12 cellular contexts compared by ENCODE assay signal in the genomic region with DNA sequence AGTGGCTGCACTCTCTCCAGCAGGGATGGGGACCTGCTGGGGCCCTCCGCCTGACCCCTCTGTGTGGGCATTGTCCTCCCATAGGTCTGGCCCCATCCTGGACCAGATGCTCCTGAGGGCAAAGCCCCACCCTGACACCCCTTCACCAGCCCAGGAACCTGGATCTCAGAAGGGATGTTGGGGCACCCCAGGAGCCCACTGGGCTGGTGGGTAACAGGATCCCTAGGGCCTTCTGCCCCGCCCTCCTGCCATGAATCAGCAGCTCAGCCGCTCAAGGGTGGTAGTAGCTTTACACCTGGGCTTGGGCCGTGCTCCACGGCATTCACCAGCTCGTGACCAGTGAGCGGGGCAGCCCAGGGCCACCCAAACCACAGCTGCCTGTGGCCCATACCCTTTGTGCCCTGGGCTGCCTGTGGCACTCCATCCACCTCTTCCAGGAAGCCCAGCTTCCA. TPM values are rescaled to one million over a fixed set of nuclear protein-coding genes. Genes with fewer than 3 reads are reported as not detected.
DNase-seq lines count a peak whose midpoint lies in the region; ATAC-seq, FAIRE-seq and TF ChIP-seq lines count a peak whose summit lies in the region.
"Had no signal": no experiment of that assay in that cellular context is flagged by ENCODE, and none has a peak within 500 bp of the region (broad histone marks: within the 10 kb centered on the region; RNA-seq: fewer than 3 reads in every experiment).

No MANE protein-coding gene starts in this region.

- no peak overlapping the region for H3K27ac Mint-ChIP-seq in activated T-cell treated with anti-CD3 and anti-CD28 coated beads, Interleukin-2, amount 50 U/mL, for 72 hours

- POLR2A ChIA-PET in K562 (lab: Yijun Ruan, JAX): interaction anchor here (0.6 to 1.9 kb wide), 5 partner anchors 10 to 72 kb away, joined by 3 to 11 read pairs (median 3); partner anchors contain the start of gene HDAC10

- H4K20me1 ChIP-seq in K562 (replicated peaks; ENCODE audit: control insufficient read depth, insufficient read depth, low read length): no peaks in the 10 kb centered on the region

- no peaks in the 10 kb centered on the region for H3K9me3 Mint-ChIP-seq in activated T-cell treated with anti-CD3 and anti-CD28 coated beads, Interleukin-2, amount 50 U/mL, for 72 hours

- ATAC-seq in activated T-cell treated with anti-CD3 and anti-CD28 coated beads, Interleukin-2, amount 50 U/mL, for 72 hours (replicated peaks in 1 of 2): peak in 1 of 2 donors; percentile 24
- ATAC-seq in K562 (peak; percentile 80), GM21423 (IDR thresholded peaks at IDR 0.05; ENCODE audit: unreplicated experiment) (no peak), body of pancreas (no peak)
- ATAC-seq: left cardiac atrium, upper lobe of right lung had no signal

- H3K27me3 ChIP-seq in K562 (ENCODE audit: control insufficient read depth in 2 of 2, insufficient read depth in 2 of 2, low read length in 2 of 2): no peaks in the 10 kb centered on the region
- H3K27me3 ChIP-seq in vagina: no peaks in the 10 kb centered on the region
- H3K27me3 ChIP-seq in body of pancreas: peaks cover 0 to 4% of the 10 kb centered on the region in 2 donors

- peak overlapping the region; percentile 61 for H3K4me2 ChIP-seq in K562 (ENCODE audit: insufficient read depth, low read length)

- peak overlapping the region; percentile 55 for H2AFZ ChIP-seq in K562 (ENCODE audit: low read depth, low read length)

- H3K4me3 ChIP-seq in K562 (no peak overlapping the region), vagina (no peak overlapping the region), body of pancreas (no peak overlapping the region)

- peak overlapping the region; percentile 62 to 72 for H3K4me3 Mint-ChIP-seq in activated T-cell treated with anti-CD3 and anti-CD28 coated beads, Interleukin-2, amount 50 U/mL, for 72 hours

- BruUV-seq in K562 (replicated peaks; lab: Mats Ljungman, UMichigan): no TSS peak

- DNase-seq in activated T-cell treated with anti-CD3 and anti-CD28 coated beads, Interleukin-2, amount 50 U/mL, for 72 hours: no peak
- no peak for DNase-seq in activated T-cell treated with anti-CD3 and anti-CD28 coated beads, Interleukin-2, amount 50 U/mL, for 48 hours
- peak; percentile 41 for DNase-seq in NCI-H69 (lab: John Stamatoyannopoulos, UW)
- DNase-seq in K562 (ENCODE audit: extremely low read depth in 1 of 4, low spot score in 3 of 4): peak; percentile 46 to 77 (median 62)
- peak; percentile 11 for DNase-seq in renal cortical epithelial cell (ENCODE audit: low read depth)
- DNase-seq in vagina (ENCODE audit: extremely low spot score in 2 of 2): no peak
- DNase-seq in body of pancreas: no peak
- DNase-seq: DMS79 treated with DMSO at 0.1 percent for 48 hours; effector CD4-positive, alpha-beta T cell; left cardiac atrium; upper lobe of right lung had no signal

- H3K9me3 ChIP-seq in K562 (replicated peaks; ENCODE audit: control insufficient read depth, insufficient read depth, low read depth, low read length): no peaks in the 10 kb centered on the region
- no peaks in the 10 kb centered on the region for H3K9me3 ChIP-seq in vagina
- H3K9me3 ChIP-seq in body of pancreas: no peaks in the 10 kb centered on the region
- H3K9me3 ChIP-seq: upper lobe of right lung had no signal

- H3K9ac ChIP-seq in K562 (ENCODE audit: insufficient read depth in 1 of 2, low read depth in 2 of 2, low read length in 2 of 2): peak overlapping the region; percentile 69 to 92

- intact Hi-C loops in K562 (cut with micrococcal nuclease): no loop called here
- intact Hi-C loops in vagina (cut with DNase I): loop anchor here (10.0 kb wide), 1 partner anchor 262 kb away; the partner anchor contains the start of gene SCO2
- intact Hi-C loops in body of pancreas (cut with DNase I): no loop called here

- peak; percentile 91 for FAIRE-seq in K562 (lab: Jason Lieb, UNC)

- peak overlapping the region; percentile 76 for H3K27ac ChIP-seq in K562 (ENCODE audit: extremely low read depth, low read depth, low read length)
- H3K27ac ChIP-seq in vagina: no peak overlapping the region
- no peak overlapping the region for H3K27ac ChIP-seq in body of pancreas
- H3K27ac ChIP-seq: upper lobe of right lung had no signal

- no peaks in the 10 kb centered on the region for H3K9me1 ChIP-seq in K562 (ENCODE audit: control insufficient read depth, insufficient read depth, low read length)

- TF ChIP-seq RAD21 in K562 (CRISPR knock-in tag; conservative IDR thresholded peaks at IDR 0.05 in 1 of 2, IDR thresholded peaks at IDR 0.05 in 1 of 2): no peak

- peaks cover 11% of the 10 kb centered on the region for H3K27me3 Mint-ChIP-seq in activated T-cell treated with anti-CD3 and anti-CD28 coated beads, Interleukin-2, amount 50 U/mL, for 72 hours (ENCODE audit: low read depth)

- H3K36me3 ChIP-seq in K562 (ENCODE audit: control insufficient read depth, insufficient read depth, low read length): peaks cover 18% of the 10 kb centered on the region; the same call in 1 of the 3 replicates
- no peaks in the 10 kb centered on the region for H3K36me3 ChIP-seq in vagina
- H3K36me3 ChIP-seq in body of pancreas (replicated peaks in 1 of 2; ENCODE audit: insufficient read depth in 1 of 2, low read depth in 2 of 2): no peaks in the 10 kb centered on the region
- H3K36me3 ChIP-seq: upper lobe of right lung had no signal

- in situ Hi-C loops in K562 (cut with MboI): no loop called here

- TF ChIP-seq POLR2A in K562 (conservative IDR thresholded peaks at IDR 0.05) (peak; percentile 51), vagina (IDR thresholded peaks at IDR 0.05) (no peak), body of pancreas (IDR thresholded peaks at IDR 0.05) (no peak)

- WGBS in K562 (ENCODE audit: insufficient coverage, low coverage, missing lambda C conversion rate): no CpG with 5 or more reads among the region's 7 CpGs
- 42 to 80% methylated on average over 1 to 7 of the region's 7 CpGs for WGBS in body of pancreas, 2 donors

- TF ChIP-seq CTCF in K562 (IDR thresholded peaks at IDR 0.05 in 2 of 3, conservative IDR thresholded peaks at IDR 0.05 in 1 of 3; ENCODE audit: insufficient read depth in 2 of 3, low read depth in 1 of 3, low read length in 3 of 3): no peak
- no peak for TF ChIP-seq CTCF in vagina (IDR thresholded peaks at IDR 0.05)
- no peak for TF ChIP-seq CTCF in body of pancreas (IDR thresholded peaks at IDR 0.05)

- no peak for TF ChIP-seq EP300 in K562 (IDR thresholded peaks at IDR 0.05; ENCODE audit: low read length)

- H3K4me1 Mint-ChIP-seq in activated T-cell treated with anti-CD3 and anti-CD28 coated beads, Interleukin-2, amount 50 U/mL, for 72 hours (ENCODE audit: low read depth): peaks cover 8% of the 10 kb centered on the region

- peaks cover 27% of the 10 kb centered on the region for H3K79me2 ChIP-seq in K562 (ENCODE audit: control insufficient read depth, insufficient read depth, low read length)

- CTCF ChIA-PET in K562 (lab: Yijun Ruan, JAX; ENCODE audit: low intra/inter-chr PET ratio): no interaction called here

- H3K4me1 ChIP-seq in K562 (replicated peaks in 1 of 2; ENCODE audit: control insufficient read depth in 2 of 2, insufficient read depth in 2 of 2, low read length in 2 of 2): peaks cover 15 to 85% of the 10 kb centered on the region in 2 experiments; a peak in 4 of 5 replicates
- peaks cover 33% of the 10 kb centered on the region for H3K4me1 ChIP-seq in vagina
- H3K4me1 ChIP-seq in body of pancreas: peaks cover 23% of the 10 kb centered on the region

- no peaks in the 10 kb centered on the region for H3K36me3 Mint-ChIP-seq in activated T-cell treated with anti-CD3 and anti-CD28 coated beads, Interleukin-2, amount 50 U/mL, for 72 hours (ENCODE audit: insufficient read depth in 2 of 2)

RNA-seq across cellular contexts. Expression of gene MAPK12, which starts 1.0 kb away (rescaled TPM):
- total RNA-seq in activated T-cell treated with anti-CD3 and anti-CD28 coated beads, Interleukin-2, amount 50 U/mL, for 72 hours: 10 to 100 TPM in 1 of 2 donors, 1 to 10 TPM in 1; 8.5 to 11.5 TPM
- total RNA-seq in K562 (2011; cell fraction: chromatin; rRNA removed; ENCODE audit: low replicate concordance): 112 and 304 TPM in 2 replicates
- total RNA-seq in K562 (2011; cell fraction: nucleolus; rRNA removed): 207 and 279 TPM in 2 replicates
- 136 and 144 TPM in 2 replicates for total RNA-seq in K562 (2011; cell fraction: nucleoplasm; rRNA removed)
- 45.2 and 45.5 TPM in 2 replicates for total RNA-seq in K562 (2014; rRNA removed)
- 5.7 and 11.1 TPM in 2 replicates for total RNA-seq in K562 (2014; rRNA removed; fragmentation: Illumina TruSeq; extraction: Trizol)
- total RNA-seq in K562 (2015; rRNA removed; fragmentation: Illumina TruSeq; extraction: Trizol): 32.9 and 33.8 TPM in 2 replicates
- total RNA-seq in K562 (2021): 68.4 and 69.1 TPM in 2 replicates
- polyA plus RNA-seq in K562 (2011; rRNA removed): 30.6 and 45.2 TPM in 2 replicates
- 35.5 and 49.4 TPM in 2 replicates for polyA plus RNA-seq in K562 (2011; cell fraction: cytosol; rRNA removed)
- 285 and 430 TPM in 2 replicates for polyA plus RNA-seq in K562 (2011; cell fraction: nucleus; rRNA removed)
- polyA plus RNA-seq in K562 (2012): 38.8 and 60.9 TPM in 2 replicates
- polyA plus RNA-seq in K562 (2014; fragmentation: Illumina TruSeq; extraction: Trizol): 32.8 and 35.5 TPM in 2 replicates
- 1 to 10 TPM in 1 of 2 experiments, under 1 TPM in 1; 0.79 to 4.0 TPM for polyA plus RNA-seq in K562 (2014; fragmentation: Nextera tagmentation; extraction: Ambion mirVana)
- polyA plus RNA-seq in K562 (2014; rRNA removed): 69.4 and 71.5 TPM in 2 replicates
- 12.0 and 15.0 TPM in 2 replicates for polyA minus RNA-seq in K562 (2011; rRNA and poly(A)+ RNA removed)
- polyA minus RNA-seq in K562 (2011; cell fraction: cytosol; rRNA and poly(A)+ RNA removed): 18.3 and 22.3 TPM in 2 replicates
- polyA minus RNA-seq in K562 (2011; cell fraction: nucleus; rRNA and poly(A)+ RNA removed): 61.0 and 65.0 TPM in 2 replicates
- total RNA-seq in renal cortical epithelial cell: 22.0 and 26.0 TPM in 2 replicates
- 15.0 TPM for total RNA-seq in vagina
- 1 to 10 TPM; 3.9 to 4.6 TPM for total RNA-seq in body of pancreas

RNA-seq across cellular contexts. Expression of gene MAPK11, which starts 7.7 kb away (rescaled TPM):
- 10 to 100 TPM; 16.6 to 27.1 TPM for total RNA-seq in activated T-cell treated with anti-CD3 and anti-CD28 coated beads, Interleukin-2, amount 50 U/mL, for 72 hours
- total RNA-seq in K562 (2011; cell fraction: chromatin; rRNA removed; ENCODE audit: low replicate concordance): 6.0 and 15.3 TPM in 2 replicates
- total RNA-seq in K562 (2011; cell fraction: nucleolus; rRNA removed): 11.8 and 12.5 TPM in 2 replicates
- total RNA-seq in K562 (2011; cell fraction: nucleoplasm; rRNA removed): 6.0 and 6.7 TPM in 2 replicates
- total RNA-seq in K562 (2014; rRNA removed) (9.6 and 9.8 TPM in 2 replicates), K562 (2014; rRNA removed; fragmentation: Illumina TruSeq; extraction: Trizol) (1.9 and 2.5 TPM in 2 replicates), K562 (2015; rRNA removed; fragmentation: Illumina TruSeq; extraction: Trizol) (5.3 and 5.8 TPM in 2 replicates), K562 (2021) (12.8 and 14.6 TPM in 2 replicates), renal cortical epithelial cell (9.9 and 10.2 TPM in 2 replicates), vagina (7.4 TPM), body of pancreas (1 to 10 TPM; 3.0 to 3.6 TPM)
- polyA plus RNA-seq in K562 (2011; rRNA removed) (5.1 and 7.0 TPM in 2 replicates), K562 (2014; fragmentation: Illumina TruSeq; extraction: Trizol) (5.7 and 7.0 TPM in 2 replicates), K562 (2014; fragmentation: Nextera tagmentation; extraction: Ambion mirVana) (under 1 TPM; 0.06 to 0.10 TPM), K562 (2014; rRNA removed) (10.6 and 11.5 TPM in 2 replicates)
- 5.6 and 12.8 TPM in 2 replicates for polyA plus RNA-seq in K562 (2011; cell fraction: cytosol; rRNA removed)
- 39.5 and 60.0 TPM in 2 replicates for polyA plus RNA-seq in K562 (2011; cell fraction: nucleus; rRNA removed)
- 9.9 and 19.7 TPM in 2 replicates for polyA plus RNA-seq in K562 (2012)
- 1.4 and 3.6 TPM in 2 replicates for polyA minus RNA-seq in K562 (2011; rRNA and poly(A)+ RNA removed)
- 5.2 and 6.5 TPM in 2 replicates for polyA minus RNA-seq in K562 (2011; cell fraction: cytosol; rRNA and poly(A)+ RNA removed)
- 6.1 and 6.3 TPM in 2 replicates for polyA minus RNA-seq in K562 (2011; cell fraction: nucleus; rRNA and poly(A)+ RNA removed)

RNA-seq across cellular contexts. Expression of gene HDAC10, which starts 11.4 kb away (rescaled TPM):
- total RNA-seq in activated T-cell treated with anti-CD3 and anti-CD28 coated beads, Interleukin-2, amount 50 U/mL, for 72 hours: 10 to 100 TPM; 52.1 to 57.4 TPM
- total RNA-seq in K562 (2011; cell fraction: chromatin; rRNA removed; ENCODE audit: low replicate concordance): 57.0 and 254 TPM in 2 replicates
- total RNA-seq in K562 (2011; cell fraction: nucleolus; rRNA removed): 188 and 225 TPM in 2 replicates
- total RNA-seq in K562 (2011; cell fraction: nucleoplasm; rRNA removed): 102 and 109 TPM in 2 replicates
- total RNA-seq in K562 (2014; rRNA removed) (16.4 and 21.4 TPM in 2 replicates), K562 (2014; rRNA removed; fragmentation: Illumina TruSeq; extraction: Trizol) (1.2 and 2.1 TPM in 2 replicates), K562 (2015; rRNA removed; fragmentation: Illumina TruSeq; extraction: Trizol) (7.0 and 10.9 TPM in 2 replicates), K562 (2021) (37.3 and 44.2 TPM in 2 replicates), renal cortical epithelial cell (19.8 and 48.9 TPM in 2 replicates), vagina (29.2 TPM), body of pancreas (100 to 1,000 TPM in 1 of 2 donors, 10 to 100 TPM in 1; 31.9 to 128 TPM)
- polyA plus RNA-seq in K562 (2011; rRNA removed) (6.5 and 18.6 TPM in 2 replicates), K562 (2014; fragmentation: Illumina TruSeq; extraction: Trizol) (6.3 and 14.4 TPM in 2 replicates), K562 (2014; fragmentation: Nextera tagmentation; extraction: Ambion mirVana) (under 1 TPM; 0.10 to 0.23 TPM), K562 (2014; rRNA removed) (29.0 and 35.7 TPM in 2 replicates)
- 4.8 and 5.9 TPM in 2 replicates for polyA plus RNA-seq in K562 (2011; cell fraction: cytosol; rRNA removed)
- 164 and 214 TPM in 2 replicates for polyA plus RNA-seq in K562 (2011; cell fraction: nucleus; rRNA removed)
- 34.6 and 75.5 TPM in 2 replicates for polyA plus RNA-seq in K562 (2012)
- 4.3 and 5.1 TPM in 2 replicates for polyA minus RNA-seq in K562 (2011; rRNA and poly(A)+ RNA removed)
- polyA minus RNA-seq in K562 (2011; cell fraction: cytosol; rRNA and poly(A)+ RNA removed): 6.0 and 17.9 TPM in 2 replicates
- 43.8 and 48.3 TPM in 2 replicates for polyA minus RNA-seq in K562 (2011; cell fraction: nucleus; rRNA and poly(A)+ RNA removed)

RNA-seq across cellular contexts. Expression of gene TUBGCP6, which starts 17.7 kb away (rescaled TPM):
- 10 to 100 TPM; 64.9 to 69.7 TPM for total RNA-seq in activated T-cell treated with anti-CD3 and anti-CD28 coated beads, Interleukin-2, amount 50 U/mL, for 72 hours
- total RNA-seq in K562 (2011; cell fraction: chromatin; rRNA removed; ENCODE audit: low replicate concordance): 86.7 and 211 TPM in 2 replicates
- total RNA-seq in K562 (2011; cell fraction: nucleolus; rRNA removed): 112 and 120 TPM in 2 replicates
- total RNA-seq in K562 (2011; cell fraction: nucleoplasm; rRNA removed): 93.7 and 97.5 TPM in 2 replicates
- total RNA-seq in K562 (2014; rRNA removed) (23.2 and 25.1 TPM in 2 replicates), K562 (2014; rRNA removed; fragmentation: Illumina TruSeq; extraction: Trizol) (4.1 and 6.0 TPM in 2 replicates), K562 (2015; rRNA removed; fragmentation: Illumina TruSeq; extraction: Trizol) (9.7 and 10.3 TPM in 2 replicates), K562 (2021) (31.1 and 33.0 TPM in 2 replicates), renal cortical epithelial cell (26.2 and 34.5 TPM in 2 replicates), vagina (45.4 TPM), body of pancreas (100 to 1,000 TPM in 1 of 2 donors, 10 to 100 TPM in 1; 61.2 to 121 TPM)
- polyA plus RNA-seq in K562 (2011; rRNA removed) (10.1 and 17.7 TPM in 2 replicates), K562 (2014; fragmentation: Illumina TruSeq; extraction: Trizol) (9.3 and 15.1 TPM in 2 replicates), K562 (2014; fragmentation: Nextera tagmentation; extraction: Ambion mirVana) (1 to 10 TPM in 1 of 2 experiments, under 1 TPM in 1; 0.76 to 1.2 TPM), K562 (2014; rRNA removed) (26.8 and 29.9 TPM in 2 replicates)
- 9.3 and 11.7 TPM in 2 replicates for polyA plus RNA-seq in K562 (2011; cell fraction: cytosol; rRNA removed)
- 166 and 249 TPM in 2 replicates for polyA plus RNA-seq in K562 (2011; cell fraction: nucleus; rRNA removed)
- polyA plus RNA-seq in K562 (2012): 20.0 and 26.5 TPM in 2 replicates
- polyA minus RNA-seq in K562 (2011; rRNA and poly(A)+ RNA removed): 6.7 and 8.2 TPM in 2 replicates
- polyA minus RNA-seq in K562 (2011; cell fraction: cytosol; rRNA and poly(A)+ RNA removed): 13.2 and 14.6 TPM in 2 replicates
- polyA minus RNA-seq in K562 (2011; cell fraction: nucleus; rRNA and poly(A)+ RNA removed): 31.4 and 35.8 TPM in 2 replicates

RNA-seq across cellular contexts. Expression of gene PLXNB2, which starts 45.0 kb away (rescaled TPM):
- total RNA-seq in activated T-cell treated with anti-CD3 and anti-CD28 coated beads, Interleukin-2, amount 50 U/mL, for 72 hours: 10 to 100 TPM; 30.2 to 34.0 TPM
- 72.8 and 193 TPM in 2 replicates for total RNA-seq in K562 (2011; cell fraction: chromatin; rRNA removed; ENCODE audit: low replicate concordance)
- 120 and 131 TPM in 2 replicates for total RNA-seq in K562 (2011; cell fraction: nucleolus; rRNA removed)
- 71.3 and 73.4 TPM in 2 replicates for total RNA-seq in K562 (2011; cell fraction: nucleoplasm; rRNA removed)
- total RNA-seq in K562 (2014; rRNA removed) (16.9 and 22.7 TPM in 2 replicates), K562 (2014; rRNA removed; fragmentation: Illumina TruSeq; extraction: Trizol) (3.2 and 4.8 TPM in 2 replicates), K562 (2015; rRNA removed; fragmentation: Illumina TruSeq; extraction: Trizol) (9.9 and 11.3 TPM in 2 replicates), K562 (2021) (45.1 and 48.0 TPM in 2 replicates), renal cortical epithelial cell (98.8 and 582 TPM in 2 replicates), vagina (180 TPM), body of pancreas (100 to 1,000 TPM; 113 to 140 TPM)
- polyA plus RNA-seq in K562 (2011; rRNA removed) (17.4 and 26.1 TPM in 2 replicates), K562 (2014; fragmentation: Illumina TruSeq; extraction: Trizol) (13.6 and 22.0 TPM in 2 replicates), K562 (2014; fragmentation: Nextera tagmentation; extraction: Ambion mirVana) (under 1 TPM; 0.15 to 0.81 TPM), K562 (2014; rRNA removed) (20.7 and 24.6 TPM in 2 replicates)
- polyA plus RNA-seq in K562 (2011; cell fraction: cytosol; rRNA removed): 21.9 and 41.4 TPM in 2 replicates
- polyA plus RNA-seq in K562 (2011; cell fraction: nucleus; rRNA removed): 101 and 150 TPM in 2 replicates
- 30.4 and 43.6 TPM in 2 replicates for polyA plus RNA-seq in K562 (2012)
- 14.1 and 21.8 TPM in 2 replicates for polyA minus RNA-seq in K562 (2011; rRNA and poly(A)+ RNA removed)
- polyA minus RNA-seq in K562 (2011; cell fraction: cytosol; rRNA and poly(A)+ RNA removed): 37.2 and 59.9 TPM in 2 replicates
- polyA minus RNA-seq in K562 (2011; cell fraction: nucleus; rRNA and poly(A)+ RNA removed): 30.4 and 32.4 TPM in 2 replicates

Comparison
In these comparisons a context has a peak if more than half of its experiments do, and no peak if none do; other contexts are left out.
1. DNase-seq: peak in NCI-H69 (single experiment), K562 (4 of 4) and renal cortical epithelial cell (single experiment); none in activated T-cell treated with anti-CD3 and anti-CD28 coated beads, Interleukin-2, amount 50 U/mL, for 72 hours (0 of 2), activated T-cell treated with anti-CD3 and anti-CD28 coated beads, Interleukin-2, amount 50 U/mL, for 48 hours (0 of 2), vagina (0 of 2) and body of pancreas (0 of 4).